In genomic region chr13:113519556-113519955, GRCh38 we compare ENCODE assay signal across 31 cellular contexts.
"Had no signal": no experiment of that assay in that cellular context is flagged by ENCODE, and none has a peak within 500 bp of the region (broad histone marks: within the 10 kb centered on the region; RNA-seq: fewer than 3 reads in every experiment).

No MANE protein-coding gene starts in this region.

- H3K27ac Mint-ChIP-seq: naive thymus-derived CD4-positive, alpha-beta T cell; natural killer cell; nephron; neural progenitor cell; progenitor cell of endocrine pancreas; stimulated activated effector memory CD8-positive, alpha-beta T cell treated with anti-CD3 and anti-CD28 coated beads, Interleukin-12 subunit alpha, Interleukin-12 subunit beta, amount 100 ng/mL, for 72 hours; stimulated activated naive B cell treated with anti-CD40 and anti-IgM and Interleukin-4, amounts not matched to agents 10 μg/mL and 1 μg/mL and 100 μg/mL, for 72 hours; stimulated activated naive CD8-positive, alpha-beta T cell treated with anti-CD3 and anti-CD28 coated beads, Interleukin-15, Interleukin-2, amounts not matched to agents 100 ng/mL and 50 ng/mL, for 24 hours; type B pancreatic cell had no signal

- H3K4me3 ChIP-seq: neural progenitor cell, ovary, psoas muscle, right lobe of liver, skin epidermis, smooth muscle cell, spleen, stomach, testis, tibial artery, transverse colon, upper lobe of right lung, uterus had no signal

- ATAC-seq: naive thymus-derived CD4-positive, alpha-beta T cell; natural killer cell; psoas muscle; right cardiac atrium; right lobe of liver; stimulated activated effector memory CD8-positive, alpha-beta T cell treated with anti-CD3 and anti-CD28 coated beads, Interleukin-12 subunit alpha, Interleukin-12 subunit beta, amount 100 ng/mL, for 72 hours; stimulated activated naive B cell treated with anti-CD40 and anti-IgM and Interleukin-4, amounts not matched to agents 10 μg/mL and 1 μg/mL and 100 μg/mL, for 72 hours; upper lobe of right lung had no signal

- DNase-seq: naive thymus-derived CD4-positive, alpha-beta T cell; natural killer cell; nucleus accumbens; ovary; posterior cingulate gyrus; psoas muscle; right lobe of liver; spleen; stimulated activated CD4-positive, alpha-beta T cell treated with anti-CD3 and anti-CD28 coated beads, Interleukin-15, amount 100 ng/mL, for 24 hours; stimulated activated CD4-positive, alpha-beta T cell treated with anti-CD3 and anti-CD28 coated beads, Interleukin-2, amount 100 ng/mL, for 24 hours; stimulated activated CD4-positive, alpha-beta T cell treated with anti-CD3 and anti-CD28 coated beads, Interleukin-2, amount 100 ng/mL, for 48 hours; stimulated activated CD4-positive, alpha-beta T cell treated with anti-CD3 and anti-CD28 coated beads, Interleukin-4, amount 100 ng/mL, for 24 hours; stimulated activated naive B cell treated with anti-CD40 and anti-IgM and Interleukin-4, amounts not matched to agents 10 μg/mL and 1 μg/mL and 100 μg/mL, for 72 hours; stimulated activated naive CD4-positive, alpha-beta T cell treated with Interleukin-2 at 50 U/mL for 16 hours; stomach; testis; transverse colon; upper lobe of right lung; uterus had no signal

- H2AFZ ChIP-seq: neural progenitor cell, parathyroid adenoma had no signal

- H3K9me3 ChIP-seq: neutrophil, ovary, psoas muscle, right lobe of liver, spleen, stomach, testis, tibial artery, transverse colon, upper lobe of right lung, uterus had no signal

- H3K36me3 ChIP-seq: ovary, uterus had no signal

- H3K4me2 ChIP-seq: neural progenitor cell, smooth muscle cell had no signal

- H3K9me3 Mint-ChIP-seq: naive thymus-derived CD4-positive, alpha-beta T cell; natural killer cell; stimulated activated effector memory CD8-positive, alpha-beta T cell treated with anti-CD3 and anti-CD28 coated beads, Interleukin-12 subunit alpha, Interleukin-12 subunit beta, amount 100 ng/mL, for 72 hours; stimulated activated naive B cell treated with anti-CD40 and anti-IgM and Interleukin-4, amounts not matched to agents 10 μg/mL and 1 μg/mL and 100 μg/mL, for 72 hours; stimulated activated naive CD8-positive, alpha-beta T cell treated with anti-CD3 and anti-CD28 coated beads, Interleukin-15, Interleukin-2, amounts not matched to agents 100 ng/mL and 50 ng/mL, for 24 hours; type B pancreatic cell had no signal

- H3K36me3 Mint-ChIP-seq: natural killer cell had no signal

- H3K27ac ChIP-seq: neural progenitor cell, neutrophil, ovary, parathyroid adenoma, psoas muscle, right lobe of liver, skin epidermis, spleen, stomach, testis, tibial artery, transverse colon, upper lobe of right lung, uterus had no signal

- H3K27me3 ChIP-seq: neural progenitor cell, neutrophil, ovary, right lobe of liver, spleen, stomach, testis, tibial artery, transverse colon, upper lobe of right lung, uterus had no signal

- H3K27me3 Mint-ChIP-seq: naive thymus-derived CD4-positive, alpha-beta T cell; progenitor cell of endocrine pancreas; stimulated activated naive B cell treated with anti-CD40 and anti-IgM and Interleukin-4, amounts not matched to agents 10 μg/mL and 1 μg/mL and 100 μg/mL, for 72 hours; stimulated activated naive CD8-positive, alpha-beta T cell treated with anti-CD3 and anti-CD28 coated beads, Interleukin-15, Interleukin-2, amounts not matched to agents 100 ng/mL and 50 ng/mL, for 24 hours; type B pancreatic cell had no signal

- H3K79me2 ChIP-seq: parathyroid adenoma had no signal

- H3K4me1 ChIP-seq: neural progenitor cell, parathyroid adenoma, psoas muscle, right lobe of liver, stomach, testis, tibial artery, transverse colon, upper lobe of right lung, uterus had no signal

- H3K4me3 Mint-ChIP-seq: naive thymus-derived CD4-positive, alpha-beta T cell; natural killer cell; nephron; neural progenitor cell; stimulated activated effector memory CD8-positive, alpha-beta T cell treated with anti-CD3 and anti-CD28 coated beads, Interleukin-12 subunit alpha, Interleukin-12 subunit beta, amount 100 ng/mL, for 72 hours; stimulated activated naive B cell treated with anti-CD40 and anti-IgM and Interleukin-4, amounts not matched to agents 10 μg/mL and 1 μg/mL and 100 μg/mL, for 72 hours; stimulated activated naive CD8-positive, alpha-beta T cell treated with anti-CD3 and anti-CD28 coated beads, Interleukin-15, Interleukin-2, amounts not matched to agents 100 ng/mL and 50 ng/mL, for 24 hours; type B pancreatic cell had no signal

- H3K4me1 Mint-ChIP-seq: nephron, neural progenitor cell had no signal

- H3K9ac ChIP-seq: neural progenitor cell, parathyroid adenoma had no signal
